In genomic region chr5:128681764-128682664, GRCh38 we compare ENCODE assay signal across 18 cellular contexts.
DNase-seq lines count a peak whose midpoint lies in the region; ATAC-seq, FAIRE-seq and TF ChIP-seq lines count a peak whose summit lies in the region.
"Had no signal": no experiment of that assay in that cellular context is flagged by ENCODE, and none has a peak within 500 bp of the region (broad histone marks: within the 10 kb centered on the region; RNA-seq: fewer than 3 reads in every experiment).

No MANE protein-coding gene starts in this region.

- H3K27me3 ChIP-seq in HAP-1 (ENCODE audit: low read depth): no peaks in the 10 kb centered on the region
- H3K27me3 ChIP-seq in H1 (replicated peaks in 1 of 4; ENCODE audit: control insufficient read depth in 3 of 4, extremely low read depth in 1 of 4, insufficient read depth in 3 of 4, low read length in 3 of 4): no peaks in the 10 kb centered on the region
- H3K27me3 ChIP-seq in trophoblast cell (ENCODE audit: insufficient read depth, low read length): no peaks in the 10 kb centered on the region
- no peaks in the 10 kb centered on the region for H3K27me3 ChIP-seq in WERI-Rb-1 (ENCODE audit: insufficient read depth, low read depth, severe bottlenecking)
- H3K27me3 ChIP-seq: BLaER1 treated with 17β-estradiol and CSF1 and Interleukin-3, amounts not matched to agents 10 nM and 100 nM; stomach had no signal

- no peak for TF ChIP-seq CTCF in H1 (IDR thresholded peaks at IDR 0.05; ENCODE audit: control extremely low read depth in 1 of 3, insufficient read depth in 1 of 3, low read depth in 1 of 3, low read length in 3 of 3)
- no peak for TF ChIP-seq CTCF in WERI-Rb-1 (IDR thresholded peaks at IDR 0.05; ENCODE audit: low read depth, low read length)

- H3K79me1 ChIP-seq in H1 (ENCODE audit: low read depth, low read length) (no peaks in the 10 kb centered on the region), trophoblast cell (ENCODE audit: low read length) (peaks cover 3% of the 10 kb centered on the region)

- H2BK120ac ChIP-seq in H1 (replicated peaks; ENCODE audit: low read depth, low read length) (no peak overlapping the region), trophoblast cell (ENCODE audit: insufficient read depth, low read length, poor library complexity) (peak overlapping the region; percentile 51)

- POLR2A ChIA-PET in H1 (lab: Charles Lee; ENCODE audit: partially characterized antibody): interaction anchor here (0.6 kb wide), 1 partner anchor 104 kb away, joined by 4 read pairs; no protein-coding TSS in a partner anchor

- no peak overlapping the region for H3K56ac ChIP-seq in H1 (replicated peaks; ENCODE audit: insufficient read length, low read depth, low read length)

- H3K14ac ChIP-seq in H1 (ENCODE audit: insufficient read length) (no peak overlapping the region), trophoblast cell (ENCODE audit: low read length) (no peak overlapping the region)

- peak; percentile 68 for FAIRE-seq in H1 (lab: Jason Lieb, UNC)
- FAIRE-seq: endothelial cell of umbilical vein, kidney had no signal

- in situ Hi-C loops in HAP-1 (cut with MboI; ENCODE audit: low sequenced_read_pairs): no loop called here

- no peak overlapping the region for H2AK5ac ChIP-seq in H1 (ENCODE audit: low read depth, low read length)
- H2AK5ac ChIP-seq in trophoblast cell (ENCODE audit: low read length): no peak overlapping the region

- no peak overlapping the region for H3K27ac ChIP-seq in H1 (ENCODE audit: low read depth, low read length)
- H3K27ac ChIP-seq in trophoblast cell (ENCODE audit: low read depth, low read length): peak overlapping the region; percentile 6
- H3K27ac ChIP-seq in WERI-Rb-1: no peak overlapping the region
- H3K27ac ChIP-seq: BLaER1 treated with 17β-estradiol and CSF1 and Interleukin-3, amounts not matched to agents 10 nM and 100 nM; stomach had no signal

- H2AFZ ChIP-seq in H1 (ENCODE audit: low read length): no peak overlapping the region
- no peak overlapping the region for H2AFZ ChIP-seq in trophoblast cell (ENCODE audit: insufficient read depth, low read length, poor library complexity)

- CTCF ChIA-PET in H1 (lab: Charles Lee; ENCODE audit: partially characterized antibody): interaction anchor here (0.5 to 3.2 kb wide), 14 partner anchors 9 to 881 kb away, joined by 3 to 16 read pairs (median 4); no protein-coding TSS in a partner anchor

- WGBS in H1 (ENCODE audit: extremely low coverage in 1 of 2, insufficient coverage in 1 of 2, insufficient read length in 1 of 2, insufficient replicate concordance in 2 of 2, low coverage in 1 of 2, low lambda C conversion rate in 2 of 2, missing lambda C conversion rate in 1 of 2), 2 experiments: 30% methylated on average over 8 of the region's 8 CpGs; no CpG with 5 or more reads in 1 of the 2 experiments
- WGBS in trophoblast cell (ENCODE audit: extremely low coverage, insufficient coverage, insufficient read length): no CpG with 5 or more reads among the region's 8 CpGs

- H3K36me3 ChIP-seq in HAP-1 (replicated peaks) (no peaks in the 10 kb centered on the region), H1 (ENCODE audit: control insufficient read depth in 2 of 4, insufficient read depth in 4 of 4, low read length in 3 of 4) (no peaks in the 10 kb centered on the region), trophoblast cell (ENCODE audit: control insufficient read depth in 1 of 2, insufficient read depth in 2 of 2, low read length in 2 of 2) (no peaks in the 10 kb centered on the region), WERI-Rb-1 (no peaks in the 10 kb centered on the region)
- H3K36me3 ChIP-seq: BLaER1 treated with 17β-estradiol and CSF1 and Interleukin-3, amounts not matched to agents 10 nM and 100 nM; stomach had no signal

- no peaks in the 10 kb centered on the region for H3K79me2 ChIP-seq in H1 (ENCODE audit: control insufficient read depth in 1 of 2, insufficient read depth in 2 of 2, low read length in 2 of 2)
- no peaks in the 10 kb centered on the region for H3K79me2 ChIP-seq in trophoblast cell (ENCODE audit: control insufficient read depth, insufficient read depth, low read length, poor library complexity)

- no peak overlapping the region for H2BK5ac ChIP-seq in H1 (ENCODE audit: low read depth, low read length)
- H2BK5ac ChIP-seq in trophoblast cell (ENCODE audit: low read depth, low read length, poor library complexity): peak overlapping the region; percentile 49

- H3K4ac ChIP-seq in H1 (replicated peaks; ENCODE audit: insufficient read length, low read depth, low read length): no peak overlapping the region
- no peak overlapping the region for H3K4ac ChIP-seq in trophoblast cell (ENCODE audit: low read depth, low read length)

- no peak overlapping the region for H4K8ac ChIP-seq in H1 (ENCODE audit: extremely low read depth, insufficient read depth, low read length)
- H4K8ac ChIP-seq in trophoblast cell (ENCODE audit: low read depth, low read length): no peak overlapping the region

- no peak for TF ChIP-seq EP300 in H1 (IDR thresholded peaks at IDR 0.05; ENCODE audit: borderline replicate concordance in 1 of 2, low read depth in 2 of 2, low read length in 2 of 2)

- no peak for TF ChIP-seq RAD21 in H1 (IDR thresholded peaks at IDR 0.05 in 1 of 2, conservative IDR thresholded peaks at IDR 0.05 in 1 of 2; ENCODE audit: low read depth in 2 of 2, low read length in 2 of 2)

- TF ChIP-seq POLR2A in H1 (IDR thresholded peaks at IDR 0.05; ENCODE audit: control extremely low read depth in 1 of 2, low read depth in 2 of 2, low read length in 2 of 2): no peak

- H3K18ac ChIP-seq in H1 (ENCODE audit: extremely low read depth, low read length): no peak overlapping the region
- H3K18ac ChIP-seq in trophoblast cell (ENCODE audit: low read length): no peak overlapping the region

- no peak overlapping the region for H4K12ac ChIP-seq in trophoblast cell (ENCODE audit: low read depth, low read length)

- no peak overlapping the region for H2BK20ac ChIP-seq in H1 (ENCODE audit: low read length)

- H2BK15ac ChIP-seq in H1 (ENCODE audit: low read length): no peak overlapping the region

- H4K91ac ChIP-seq in H1 (replicated peaks; ENCODE audit: insufficient read length, low read length) (no peak overlapping the region), trophoblast cell (ENCODE audit: low read depth, low read length) (no peak overlapping the region)

- H4K20me1 ChIP-seq in H1 (replicated peaks in 1 of 2; ENCODE audit: control insufficient read depth in 1 of 2, insufficient read depth in 2 of 2, low read length in 2 of 2): no peaks in the 10 kb centered on the region
- H4K20me1 ChIP-seq: BLaER1 treated with 17β-estradiol and CSF1 and Interleukin-3, amounts not matched to agents 10 nM and 100 nM had no signal

- DNase-seq in HAP-1 (ENCODE audit: low spot score in 2 of 2) (peak; percentile 17 to 20), NCI-H226 (peak; percentile 49), H1 (ENCODE audit: low read depth in 1 of 2, low spot score in 2 of 2) (no peak), trophoblast cell (peak; percentile 45 to 67), NCI-H1105 treated with DMSO at 0.1 percent for 48 hours (lab: John Stamatoyannopoulos, UW) (no peak), WERI-Rb-1 (no peak), posterior vena cava (ENCODE audit: low spot score) (no peak)
- DNase-seq: activated naive CD8-positive, alpha-beta T cell treated with anti-CD3 and anti-CD28 coated beads, Interleukin-2, amount 10 ng/mL, durations not matched to agents 7 days and 5 days; kidney; NCI-H69; nucleus accumbens; RPMI8226; stimulated activated CD4-positive, alpha-beta T cell treated with anti-CD3 and anti-CD28 coated beads, Interleukin-12 subunit alpha, Interleukin-12 subunit beta, amount 100 ng/mL, for 4 hours; stomach; T-helper 2 cell had no signal

- H3K9me3 ChIP-seq in HAP-1 (no peaks in the 10 kb centered on the region), H1 (ENCODE audit: insufficient read depth in 2 of 2, low read depth in 1 of 2, low read length in 1 of 2) (no peaks in the 10 kb centered on the region), trophoblast cell (ENCODE audit: insufficient read depth, low read depth, low read length) (no peaks in the 10 kb centered on the region), WERI-Rb-1 (ENCODE audit: severe bottlenecking) (no peaks in the 10 kb centered on the region)
- H3K9me3 ChIP-seq: BLaER1 treated with 17β-estradiol and CSF1 and Interleukin-3, amounts not matched to agents 10 nM and 100 nM; stomach had no signal

- H3K9ac ChIP-seq in H1 (replicated peaks in 1 of 4; ENCODE audit: extremely low read depth in 1 of 4, low read depth in 3 of 4, low read length in 3 of 4) (no peak overlapping the region), trophoblast cell (ENCODE audit: low read length) (no peak overlapping the region)
- H3K9ac ChIP-seq: BLaER1 treated with 17β-estradiol and CSF1 and Interleukin-3, amounts not matched to agents 10 nM and 100 nM had no signal

- H2BK12ac ChIP-seq in H1 (ENCODE audit: low read depth, low read length) (no peak overlapping the region), trophoblast cell (ENCODE audit: low read length) (no peak overlapping the region)

- ATAC-seq in HG03097 (IDR thresholded peaks at IDR 0.05; ENCODE audit: low FRiP score, unreplicated experiment): no peak

- peak overlapping the region; percentile 22 to 51; a peak in 2 of 4 replicates for H3K4me2 ChIP-seq in H1 (ENCODE audit: insufficient read depth in 1 of 2, low read depth in 2 of 2, low read length in 2 of 2)
- H3K4me2 ChIP-seq in trophoblast cell (ENCODE audit: low read length): peak overlapping the region; percentile 26
- H3K4me2 ChIP-seq: BLaER1 treated with 17β-estradiol and CSF1 and Interleukin-3, amounts not matched to agents 10 nM and 100 nM had no signal

- H3K4me3 ChIP-seq in HAP-1 (no peak overlapping the region), H1 (ENCODE audit: extremely low read depth in 1 of 4, insufficient read depth in 2 of 4, low read depth in 3 of 4, low read length in 4 of 4) (peak overlapping the region in 1 of 4 experiments; percentile 23; a peak in 2 of 8 replicates), trophoblast cell (ENCODE audit: low read depth, low read length) (no peak overlapping the region), WERI-Rb-1 (ENCODE audit: low read depth, low read length) (no peak overlapping the region)
- H3K4me3 ChIP-seq: BLaER1 treated with 17β-estradiol and CSF1 and Interleukin-3, amounts not matched to agents 10 nM and 100 nM; stomach had no signal

- peaks cover 17% of the 10 kb centered on the region for H3K4me1 ChIP-seq in HAP-1
- peaks cover 3 to 6% (median 6%) of the 10 kb centered on the region in 4 experiments; a peak in 6 of 7 replicates for H3K4me1 ChIP-seq in H1 (replicated peaks in 1 of 4; ENCODE audit: control insufficient read depth in 3 of 4, insufficient read depth in 4 of 4, low read length in 3 of 4)
- H3K4me1 ChIP-seq in trophoblast cell (ENCODE audit: control insufficient read depth in 1 of 2, insufficient read depth in 2 of 2, low read length in 2 of 2): peaks cover 0 to 3% of the 10 kb centered on the region in 2 experiments
- H3K4me1 ChIP-seq: stomach had no signal

- no peaks in the 10 kb centered on the region for H3K23me2 ChIP-seq in H1 (ENCODE audit: low read depth, low read length)

- H4K5ac ChIP-seq in H1 (ENCODE audit: insufficient read length, low read depth, low read length): no peak overlapping the region

- H3K23ac ChIP-seq in H1 (ENCODE audit: insufficient read length) (no peak overlapping the region), trophoblast cell (ENCODE audit: low read length) (no peak overlapping the region)

- intact Hi-C loops in posterior vena cava (cut with DNase I): no loop called here

TF ChIP-seq in H1, 55 proteins besides CTCF, POLR2A, EP300 and RAD21 (continues in another document):
- no peak for TF ChIP-seq CBX5 (IDR thresholded peaks at IDR 0.05; ENCODE audit: low read depth, low read length)

Comparison
In these comparisons a context has a peak if more than half of its experiments do, and no peak if none do; other contexts are left out.
1. DNase-seq: peak in HAP-1 (2 of 2), NCI-H226 (single experiment) and trophoblast cell (2 of 2); none in H1 (0 of 2), NCI-H1105 treated with DMSO at 0.1 percent for 48 hours (single experiment), WERI-Rb-1 (single experiment) and posterior vena cava (single experiment).